30 cellular contexts compared by ENCODE assay signal in the genomic region with DNA sequence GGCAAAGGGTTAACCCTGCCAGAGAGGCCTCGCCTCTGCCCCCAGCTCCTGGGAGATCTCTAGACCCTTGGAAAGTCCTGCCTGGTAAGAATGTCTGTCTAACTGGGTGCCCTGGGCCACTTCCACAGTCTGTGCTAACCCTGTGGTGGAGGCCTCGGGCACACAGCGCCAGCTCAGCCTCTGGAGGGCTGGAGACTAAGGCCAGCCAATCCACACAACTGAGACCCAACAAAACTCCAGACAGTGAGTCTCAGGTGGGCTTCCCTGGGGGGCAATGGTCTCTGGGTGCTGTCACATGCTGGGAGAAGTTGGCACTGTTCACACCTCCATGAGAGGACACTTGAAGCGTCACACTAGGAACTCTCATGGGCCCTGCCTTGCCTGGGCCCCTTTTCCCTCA. TPM values are rescaled to one million over a fixed set of nuclear protein-coding genes. Genes with fewer than 3 reads are reported as not detected.
DNase-seq lines count a peak whose midpoint lies in the region; ATAC-seq and TF ChIP-seq lines count a peak whose summit lies in the region.
"Had no signal": no experiment of that assay in that cellular context is flagged by ENCODE, and none has a peak within 500 bp of the region (broad histone marks: within the 10 kb centered on the region; RNA-seq: fewer than 3 reads in every experiment).

No MANE protein-coding gene starts in this region.

- ATAC-seq in activated T-helper 17 cell treated with anti-CD3 and anti-CD28 coated beads, Interleukin-2, amount 50 U/mL, for 72 hours (replicated peaks) = no peak
- no peak for ATAC-seq in stimulated activated effector memory CD8-positive, alpha-beta T cell treated with anti-CD3 and anti-CD28 coated beads, Interleukin-12 subunit alpha, Interleukin-12 subunit beta, amount 100 ng/mL, for 72 hours
- ATAC-seq in HG02759 (IDR thresholded peaks at IDR 0.05; ENCODE audit: unreplicated experiment) = no peak
- ATAC-seq: SK-N-SH treated with all-trans-retinoic acid at 6 μM for 48 hours had no signal

- DNase-seq in HL-60 (ENCODE audit: low read depth in 1 of 2, low spot score in 1 of 2) (no peak), mesenteric fat pad (ENCODE audit: low spot score) (peak; percentile 81), globus pallidus (ENCODE audit: low spot score) (no peak), SHP77 treated with DMSO at 0.1 percent for 48 hours (lab: John Stamatoyannopoulos, UW) (no peak)
- no peak for DNase-seq in stimulated activated effector memory CD8-positive, alpha-beta T cell treated with anti-CD3 and anti-CD28 coated beads, Interleukin-12 subunit alpha, Interleukin-12 subunit beta, amount 100 ng/mL, for 72 hours (ENCODE audit: low spot score in 2 of 2)
- DNase-seq: activated CD4-positive, alpha-beta memory T cell treated with anti-CD3 and anti-CD28 coated beads, Interleukin-2, amount 10 ng/mL, durations not matched to agents 7 days and 5 days; activated CD4-positive, alpha-beta T cell treated with anti-CD3 and anti-CD28 coated beads for 1 hour; activated CD8-positive, alpha-beta memory T cell treated with anti-CD3 and anti-CD28 coated beads, Interleukin-2, amount 50 U/mL, for 4 hours; activated naive CD4-positive, alpha-beta T cell treated with anti-CD3 and anti-CD28 coated beads for 36 hours; C1 segment of cervical spinal cord; DMS79; GF-D8; GM23248; kidney glomerular epithelial cell; mammary epithelial cell; NCI-H1105; NCI-H187 treated with DMSO at 0.1 percent for 48 hours; NCI-H2171; NCI-H510A; RPMI8226; stimulated activated CD4-positive, alpha-beta T cell treated with anti-CD3 and anti-CD28 coated beads, Interleukin-2, amount 100 ng/mL, for 24 hours had no signal

- no peak overlapping the region for H3K4me3 Mint-ChIP-seq in activated T-helper 17 cell treated with anti-CD3 and anti-CD28 coated beads, Interleukin-2, amount 50 U/mL, for 72 hours
- no peak overlapping the region for H3K4me3 Mint-ChIP-seq in stimulated activated effector memory CD8-positive, alpha-beta T cell treated with anti-CD3 and anti-CD28 coated beads, Interleukin-12 subunit alpha, Interleukin-12 subunit beta, amount 100 ng/mL, for 72 hours
- H3K4me3 Mint-ChIP-seq: activated CD4-positive, alpha-beta memory T cell treated with anti-CD3 and anti-CD28 coated beads, Interleukin-2, amount 10 ng/mL, durations not matched to agents 7 days and 5 days; activated naive CD4-positive, alpha-beta T cell treated with anti-CD3 and anti-CD28 coated beads for 36 hours; central memory CD8-positive, alpha-beta T cell; dendritic cell treated with granulocyte-macrophage colony-stimulating factor and Interleukin-4, amounts not matched to agents 40 ng/mL and 50 ng/mL, for 4 days; T-helper 1 cell treated with Interleukin-12 subunit alpha and Interleukin-12 subunit beta and Interleukin-4 antibody, amounts not matched to agents 30 μg/mL and 1 μg/mL, for 36 hours had no signal

- H3K36me3 Mint-ChIP-seq in activated T-helper 17 cell treated with anti-CD3 and anti-CD28 coated beads, Interleukin-2, amount 50 U/mL, for 72 hours (ENCODE audit: low read depth) = peaks cover 95% of the 10 kb centered on the region
- H3K36me3 Mint-ChIP-seq in stimulated activated effector memory CD8-positive, alpha-beta T cell treated with anti-CD3 and anti-CD28 coated beads, Interleukin-12 subunit alpha, Interleukin-12 subunit beta, amount 100 ng/mL, for 72 hours = peaks cover 90% of the 10 kb centered on the region

- no peaks in the 10 kb centered on the region for H3K27me3 ChIP-seq in HL-60 (ENCODE audit: insufficient read depth, poor library complexity, severe bottlenecking)
- H3K27me3 ChIP-seq: adrenal gland, tibial nerve had no signal

- H3K27ac ChIP-seq in HL-60 (replicated peaks) = peak overlapping the region; percentile 64
- H3K27ac ChIP-seq: adrenal gland, GM23248, parathyroid adenoma, tibial nerve had no signal

- TF ChIP-seq CTCF in HL-60 (IDR thresholded peaks at IDR 0.05; ENCODE audit: insufficient read depth, low read length) = no peak

- no peak overlapping the region for H3K4me3 ChIP-seq in HL-60 (replicated peaks; ENCODE audit: insufficient read depth, low read length)
- H3K4me3 ChIP-seq: adrenal gland, GM23248, tibial nerve had no signal

- peak overlapping the region; percentile 75 for H3K27ac Mint-ChIP-seq in activated T-helper 17 cell treated with anti-CD3 and anti-CD28 coated beads, Interleukin-2, amount 50 U/mL, for 72 hours
- peak overlapping the region; percentile 56 for H3K27ac Mint-ChIP-seq in stimulated activated effector memory CD8-positive, alpha-beta T cell treated with anti-CD3 and anti-CD28 coated beads, Interleukin-12 subunit alpha, Interleukin-12 subunit beta, amount 100 ng/mL, for 72 hours
- H3K27ac Mint-ChIP-seq: activated CD4-positive, alpha-beta memory T cell treated with anti-CD3 and anti-CD28 coated beads, Interleukin-2, amount 10 ng/mL, durations not matched to agents 7 days and 5 days; activated naive CD4-positive, alpha-beta T cell treated with anti-CD3 and anti-CD28 coated beads for 36 hours; dendritic cell treated with granulocyte-macrophage colony-stimulating factor and Interleukin-4, amounts not matched to agents 40 ng/mL and 50 ng/mL, for 4 days; T-helper 1 cell treated with Interleukin-12 subunit alpha and Interleukin-12 subunit beta and Interleukin-4 antibody, amounts not matched to agents 30 μg/mL and 1 μg/mL, for 36 hours had no signal

- H3K4me1 Mint-ChIP-seq in activated T-helper 17 cell treated with anti-CD3 and anti-CD28 coated beads, Interleukin-2, amount 50 U/mL, for 72 hours = peaks cover 5% of the 10 kb centered on the region
- peaks cover 40% of the 10 kb centered on the region for H3K4me1 Mint-ChIP-seq in stimulated activated effector memory CD8-positive, alpha-beta T cell treated with anti-CD3 and anti-CD28 coated beads, Interleukin-12 subunit alpha, Interleukin-12 subunit beta, amount 100 ng/mL, for 72 hours
- H3K4me1 Mint-ChIP-seq: activated CD4-positive, alpha-beta memory T cell treated with anti-CD3 and anti-CD28 coated beads, Interleukin-2, amount 10 ng/mL, durations not matched to agents 7 days and 5 days had no signal

- H3K27me3 Mint-ChIP-seq in activated T-helper 17 cell treated with anti-CD3 and anti-CD28 coated beads, Interleukin-2, amount 50 U/mL, for 72 hours = no peaks in the 10 kb centered on the region
- H3K27me3 Mint-ChIP-seq: activated CD4-positive, alpha-beta memory T cell treated with anti-CD3 and anti-CD28 coated beads, Interleukin-2, amount 10 ng/mL, durations not matched to agents 7 days and 5 days; central memory CD8-positive, alpha-beta T cell; dendritic cell treated with granulocyte-macrophage colony-stimulating factor and Interleukin-4, amounts not matched to agents 40 ng/mL and 50 ng/mL, for 4 days had no signal

- no peaks in the 10 kb centered on the region for H3K9me3 Mint-ChIP-seq in activated T-helper 17 cell treated with anti-CD3 and anti-CD28 coated beads, Interleukin-2, amount 50 U/mL, for 72 hours
- no peaks in the 10 kb centered on the region for H3K9me3 Mint-ChIP-seq in stimulated activated effector memory CD8-positive, alpha-beta T cell treated with anti-CD3 and anti-CD28 coated beads, Interleukin-12 subunit alpha, Interleukin-12 subunit beta, amount 100 ng/mL, for 72 hours
- H3K9me3 Mint-ChIP-seq: activated CD4-positive, alpha-beta memory T cell treated with anti-CD3 and anti-CD28 coated beads, Interleukin-2, amount 10 ng/mL, durations not matched to agents 7 days and 5 days; activated naive CD4-positive, alpha-beta T cell treated with anti-CD3 and anti-CD28 coated beads for 36 hours; central memory CD8-positive, alpha-beta T cell; dendritic cell treated with granulocyte-macrophage colony-stimulating factor and Interleukin-4, amounts not matched to agents 40 ng/mL and 50 ng/mL, for 4 days; T-helper 1 cell treated with Interleukin-12 subunit alpha and Interleukin-12 subunit beta and Interleukin-4 antibody, amounts not matched to agents 30 μg/mL and 1 μg/mL, for 36 hours had no signal

RNA-seq across cellular contexts. Expression of gene ZXDC, which starts 19.5 kb away (rescaled TPM):
- 10 to 100 TPM; 26.5 to 27.0 TPM for total RNA-seq in activated T-helper 17 cell treated with anti-CD3 and anti-CD28 coated beads, Interleukin-2, amount 50 U/mL, for 72 hours
- 29.4 TPM for total RNA-seq in mesenteric fat pad
